In the genomic region with DNA sequence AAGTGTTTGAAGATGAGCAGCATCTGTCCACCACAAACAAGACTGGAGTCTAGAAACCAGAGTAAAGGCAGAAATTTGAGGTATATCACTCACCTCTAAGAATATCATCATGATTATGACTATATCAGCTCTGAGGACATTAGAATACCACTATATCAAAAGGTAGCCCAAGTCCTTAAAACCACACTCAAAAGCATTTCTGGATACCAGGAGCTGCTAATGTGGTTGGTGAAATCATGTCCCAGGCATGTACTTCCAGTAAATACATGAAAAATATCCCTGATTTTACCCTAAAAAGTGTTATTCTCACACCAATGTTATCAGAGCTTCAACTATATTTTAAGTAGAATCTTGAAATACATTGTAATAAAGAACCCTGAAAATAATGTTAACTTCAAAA, we compare ENCODE assay signal across 24 cellular contexts.
DNase-seq lines count a peak whose midpoint lies in the region; ATAC-seq, FAIRE-seq and TF ChIP-seq lines count a peak whose summit lies in the region.
"Had no signal": no experiment of that assay in that cellular context is flagged by ENCODE, and none has a peak within 500 bp of the region (broad histone marks: within the 10 kb centered on the region; RNA-seq: fewer than 3 reads in every experiment).

No MANE protein-coding gene starts in this region.

- FAIRE-seq in astrocyte (lab: Jason Lieb, UNC): no peak
- FAIRE-seq: G401.6, GM12878, HTR-8/SVneo had no signal

- H3K79me2 ChIP-seq in astrocyte (ENCODE audit: insufficient read depth, low read length) (no peaks in the 10 kb centered on the region), osteoblast (ENCODE audit: insufficient read depth, low read length) (no peaks in the 10 kb centered on the region)

- peak overlapping the region; percentile 50 for H3K27ac Mint-ChIP-seq in astrocyte (ENCODE audit: unreplicated experiment)
- H3K27ac Mint-ChIP-seq: CD4-positive, alpha-beta T cell; H9 had no signal

- H2AFZ ChIP-seq in astrocyte (ENCODE audit: low read depth, low read length) (no peak overlapping the region), osteoblast (ENCODE audit: low read length) (no peak overlapping the region)
- H2AFZ ChIP-seq: PC-9 had no signal

- H3K9me3 Mint-ChIP-seq in astrocyte (ENCODE audit: unreplicated experiment): peaks cover 9% of the 10 kb centered on the region
- H3K9me3 Mint-ChIP-seq: CD4-positive, alpha-beta T cell; H9 had no signal

- no peak overlapping the region for H3K4me3 ChIP-seq in astrocyte (ENCODE audit: insufficient read depth, low read depth, low read length)
- H3K4me3 ChIP-seq in osteoblast (ENCODE audit: insufficient read depth, low read length): no peak overlapping the region
- H3K4me3 ChIP-seq in BE2C (ENCODE audit: low read depth, low read length): no peak overlapping the region
- H3K4me3 ChIP-seq: BLaER1 treated with 17β-estradiol and CSF1 and Interleukin-3, amounts not matched to agents 10 nM and 100 nM; GM12878; MG63; PC-9; SJSA1 had no signal

- TF ChIP-seq CTCF in astrocyte (IDR thresholded peaks at IDR 0.05; ENCODE audit: insufficient read depth, low read depth, low read length): no peak
- no peak for TF ChIP-seq CTCF in foreskin keratinocyte (conservative IDR thresholded peaks at IDR 0.05)
- no peak for TF ChIP-seq CTCF in osteoblast (IDR thresholded peaks at IDR 0.05; ENCODE audit: extremely low read depth, low read depth, low read length)
- TF ChIP-seq CTCF in BE2C (IDR thresholded peaks at IDR 0.05; ENCODE audit: low read depth, low read length): no peak

- no peak overlapping the region for H3K9ac ChIP-seq in astrocyte (ENCODE audit: low read length)
- H3K9ac ChIP-seq: BLaER1 treated with 17β-estradiol and CSF1 and Interleukin-3, amounts not matched to agents 10 nM and 100 nM had no signal

- ATAC-seq in foreskin keratinocyte (no peak), GM19463 (IDR thresholded peaks at IDR 0.05; ENCODE audit: unreplicated experiment) (no peak), HG03457 (IDR thresholded peaks at IDR 0.05; ENCODE audit: unreplicated experiment) (no peak)
- ATAC-seq: GM12878, Right ventricle myocardium inferior had no signal

- H3K4me1 Mint-ChIP-seq in astrocyte (ENCODE audit: low read depth, unreplicated experiment): peaks cover 47% of the 10 kb centered on the region

- H4K20me1 ChIP-seq in astrocyte (ENCODE audit: insufficient read depth, low read length) (no peaks in the 10 kb centered on the region), osteoblast (ENCODE audit: insufficient read depth, low read length) (no peaks in the 10 kb centered on the region)
- H4K20me1 ChIP-seq: BLaER1 treated with 17β-estradiol and CSF1 and Interleukin-3, amounts not matched to agents 10 nM and 100 nM had no signal

- DNase-seq in GM03348 (ENCODE audit: low spot score) (peak; percentile 32), astrocyte (ENCODE audit: low read depth) (peak; percentile 84), foreskin keratinocyte (peak; percentile 17 to 52), osteoblast (ENCODE audit: insufficient read length, low spot score, missing footprints) (peak; percentile 65), SIG-M5 treated with dmso at 0.1 percent for 504 hours (lab: John Stamatoyannopoulos, UW; ENCODE audit: unreplicated experiment) (no peak), BE2C (no peak)
- DNase-seq: CD4-positive, alpha-beta T cell; COR-L47; DMS53; H9; KBM-7; MG63; NCI-H2029 treated with DMSO at 0.1 percent for 48 hours; NCI-H2227 treated with DMSO at 0.1 percent for 48 hours; NCI-H526 treated with DMSO at 0.1 percent for 48 hours; PC-9 had no signal

- H3K4me1 ChIP-seq in astrocyte (ENCODE audit: insufficient read depth, low read length) (peaks cover 12% of the 10 kb centered on the region), foreskin keratinocyte (no peaks in the 10 kb centered on the region), osteoblast (ENCODE audit: insufficient read depth, low read length) (peaks cover 2% of the 10 kb centered on the region), BE2C (no peaks in the 10 kb centered on the region)
- H3K4me1 ChIP-seq: BLaER1 treated with 17β-estradiol and CSF1 and Interleukin-3, amounts not matched to agents 10 nM and 100 nM had no signal

- H3K27me3 ChIP-seq in astrocyte (ENCODE audit: insufficient read depth, low read length) (no peaks in the 10 kb centered on the region), foreskin keratinocyte (no peaks in the 10 kb centered on the region), osteoblast (ENCODE audit: insufficient read depth, low read length) (no peaks in the 10 kb centered on the region), BE2C (no peaks in the 10 kb centered on the region)
- H3K27me3 ChIP-seq: BLaER1 treated with 17β-estradiol and CSF1 and Interleukin-3, amounts not matched to agents 10 nM and 100 nM; MG63; SJSA1 had no signal

- no peak overlapping the region for H3K27ac ChIP-seq in astrocyte (ENCODE audit: low read depth, low read length)
- no peak overlapping the region for H3K27ac ChIP-seq in foreskin keratinocyte
- no peak overlapping the region for H3K27ac ChIP-seq in osteoblast (ENCODE audit: low read depth, low read length)
- H3K27ac ChIP-seq: BLaER1 treated with 17β-estradiol and CSF1 and Interleukin-3, amounts not matched to agents 10 nM and 100 nM; PC-9; SJSA1 had no signal

- no peaks in the 10 kb centered on the region for H3K27me3 Mint-ChIP-seq in astrocyte (ENCODE audit: low read depth, unreplicated experiment)
- H3K27me3 Mint-ChIP-seq: CD4-positive, alpha-beta T cell had no signal

- no peak overlapping the region for H3K4me2 ChIP-seq in astrocyte (ENCODE audit: low read length)
- no peak overlapping the region for H3K4me2 ChIP-seq in osteoblast (ENCODE audit: insufficient read depth, low read length)
- H3K4me2 ChIP-seq: BLaER1 treated with 17β-estradiol and CSF1 and Interleukin-3, amounts not matched to agents 10 nM and 100 nM; PC-9 had no signal

- H3K36me3 Mint-ChIP-seq in astrocyte (ENCODE audit: low read depth, unreplicated experiment): no peaks in the 10 kb centered on the region

- H3K36me3 ChIP-seq in astrocyte (ENCODE audit: insufficient read depth, low read length) (no peaks in the 10 kb centered on the region), osteoblast (ENCODE audit: insufficient read depth, low read length) (no peaks in the 10 kb centered on the region), BE2C (no peaks in the 10 kb centered on the region)
- H3K36me3 ChIP-seq: BLaER1 treated with 17β-estradiol and CSF1 and Interleukin-3, amounts not matched to agents 10 nM and 100 nM; MG63; SJSA1 had no signal

- no peak overlapping the region for H3K4me3 Mint-ChIP-seq in astrocyte (ENCODE audit: unreplicated experiment)
- H3K4me3 Mint-ChIP-seq: CD4-positive, alpha-beta T cell; H9 had no signal

- H3K9me3 ChIP-seq in astrocyte (ENCODE audit: insufficient read depth, low read depth, low read length) (no peaks in the 10 kb centered on the region), osteoblast (ENCODE audit: low read depth, low read length) (no peaks in the 10 kb centered on the region), BE2C (no peaks in the 10 kb centered on the region)
- H3K9me3 ChIP-seq: MG63, SJSA1 had no signal

Comparison
In these comparisons a context has a peak if more than half of its experiments do, and no peak if none do; other contexts are left out.
1. DNase-seq: peak in GM03348 (single experiment), astrocyte (single experiment), foreskin keratinocyte (2 of 2) and osteoblast (single experiment); none in SIG-M5 treated with dmso at 0.1 percent for 504 hours (single experiment) and BE2C (single experiment).